ENCODE assay signal across 8 cellular contexts in the genomic region with DNA sequence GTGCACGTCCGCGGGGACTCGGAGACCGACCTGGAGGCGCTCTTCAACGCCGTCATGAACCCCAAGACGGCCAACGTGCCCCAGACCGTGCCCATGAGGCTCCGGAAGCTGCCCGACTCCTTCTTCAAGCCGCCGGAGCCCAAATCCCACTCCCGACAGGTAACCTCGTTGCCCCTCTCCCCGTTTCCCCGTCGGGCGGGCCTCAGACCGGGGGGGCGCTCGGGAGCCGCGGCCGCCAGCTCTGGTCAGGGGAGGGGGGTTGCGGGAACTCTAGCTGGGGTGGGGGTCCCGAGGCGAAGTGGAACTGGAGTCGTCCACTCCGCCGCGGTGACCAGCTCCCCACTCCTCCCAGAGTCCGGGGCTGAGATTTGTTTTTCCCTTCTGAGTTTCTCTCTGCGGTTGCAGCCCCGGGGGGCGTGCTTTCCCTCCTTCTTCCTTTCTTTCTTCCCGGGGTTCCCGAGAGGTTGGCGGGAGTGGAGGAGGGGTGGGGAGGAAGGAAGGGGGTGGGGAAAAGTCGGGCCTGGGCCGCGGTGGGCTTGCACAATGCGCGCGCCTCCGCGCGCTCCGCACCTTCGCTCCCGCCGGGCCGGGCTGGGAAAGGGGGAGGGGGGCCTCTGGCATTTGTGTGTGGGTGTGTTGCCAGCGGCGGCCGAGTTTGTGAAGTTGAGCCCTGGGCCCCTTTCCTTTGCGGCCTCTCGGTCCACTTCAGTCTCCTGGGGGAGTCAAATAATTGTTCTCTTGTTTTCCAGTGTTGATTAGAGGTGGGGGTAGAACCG. TPM values are rescaled to one million over a fixed set of nuclear protein-coding genes. Genes with fewer than 3 reads are reported as not detected.
DNase-seq lines count a peak whose midpoint lies in the region; ATAC-seq, FAIRE-seq and TF ChIP-seq lines count a peak whose summit lies in the region.

No MANE protein-coding gene starts in this region.

- WGBS in pancreas, 2 donors, result 0 to 1% methylated on average over 57 to 61 of the region's 61 CpGs

- FAIRE-seq in pancreas (lab: Jason Lieb, UNC), result no peak

- DNase-seq in ELR (ENCODE audit: low read depth) (peak; percentile 88), anterior cingulate cortex (lab: John Stamatoyannopoulos, UW) (peak in 40 of 58 donors; percentile 0 to 63 (median 24)), left cardiac atrium (peak; percentile 78), pancreas (peak; percentile 69 to 84 (median 75)), NCI-H1417 (lab: John Stamatoyannopoulos, UW) (no peak), GDM1 (lab: John Stamatoyannopoulos, UW) (no peak)

- H3K27me3 ChIP-seq in pancreas, result no peaks in the 10 kb centered on the region

- no peak for TF ChIP-seq CTCF in pancreas (IDR thresholded peaks at IDR 0.05)

- peak overlapping the region; percentile 86 to 96 (median 93) for H3K27ac ChIP-seq in pancreas

- no peaks in the 10 kb centered on the region for H3K36me3 ChIP-seq in pancreas

- TF ChIP-seq EP300 in Ishikawa (IDR thresholded peaks at IDR 0.05; ENCODE audit: borderline replicate concordance), result peak; percentile 58; the same call in 1 of the 2 replicates

- H3K4me3 ChIP-seq in pancreas, result peak overlapping the region; percentile 65 to 86 (median 73)

- intact Hi-C loops in left cardiac atrium (cut with DNase I) (loop anchor here in 1 of 2 donors (5.0 to 10.0 kb wide), 2 partner anchors 116 to 154 kb away; no protein-coding TSS in a partner anchor), pancreas (cut with DNase I) (no loop called here)

- TF ChIP-seq RAD21 in Ishikawa (IDR thresholded peaks at IDR 0.05; ENCODE audit: low read depth), result peak; percentile 9; the same call in 1 of the 2 replicates

- H3K4me1 ChIP-seq in pancreas, result peaks cover 13 to 17% (median 14%) of the 10 kb centered on the region in 3 donors

- no peaks in the 10 kb centered on the region for H3K9me3 ChIP-seq in pancreas

- ATAC-seq in left cardiac atrium, result peak; percentile 61 to 72
- peak; percentile 50 to 72 (median 62) for ATAC-seq in pancreas
- no peak for ATAC-seq in HG03354 (IDR thresholded peaks at IDR 0.05; ENCODE audit: poor library complexity, severe bottlenecking, unreplicated experiment)

TF ChIP-seq in Ishikawa, 13 proteins besides CTCF, POLR2A, EP300 and RAD21:
- TF ChIP-seq YY1 (IDR thresholded peaks at IDR 0.05; ENCODE audit: low read depth), result no peak
- peak; percentile 75 for TF ChIP-seq CEBPB (IDR thresholded peaks at IDR 0.05)
- TF ChIP-seq ZBTB7A (IDR thresholded peaks at IDR 0.05; ENCODE audit: low read depth), result peak; percentile 76
- peak; percentile 68 for TF ChIP-seq TEAD4 (IDR thresholded peaks at IDR 0.05)
- TF ChIP-seq TAF1 (IDR thresholded peaks at IDR 0.05; ENCODE audit: low read depth), result peak; percentile 58
- peak; percentile 50 for TF ChIP-seq NFIC (IDR thresholded peaks at IDR 0.05)
- peak; percentile 94 for TF ChIP-seq EGR1 (IDR thresholded peaks at IDR 0.05)
- no peak for TF ChIP-seq CREB1 (IDR thresholded peaks at IDR 0.05; ENCODE audit: low read depth)

RNA-seq across cellular contexts. Expression of a gene that starts 1.0 kb away (rescaled TPM):
- total RNA-seq in left cardiac atrium, result 10 to 100 TPM; 59.1 to 67.5 TPM
- 10 to 100 TPM; 15.3 to 46.5 (median 17.9) TPM for total RNA-seq in pancreas
- 10 to 100 TPM in 1 of 2 donors, 1 to 10 TPM in 1; 8.7 to 14.2 TPM for polyA plus RNA-seq in pancreas

Comparison
In these comparisons a context has a peak if more than half of its experiments do, and no peak if none do; other contexts are left out.
1. DNase-seq: peak in ELR (single experiment), anterior cingulate cortex (40 of 58), left cardiac atrium (single experiment) and pancreas (6 of 6); none in NCI-H1417 (0 of 3) and GDM1 (single experiment).